9 cellular contexts compared by ENCODE assay signal in the genomic region with DNA sequence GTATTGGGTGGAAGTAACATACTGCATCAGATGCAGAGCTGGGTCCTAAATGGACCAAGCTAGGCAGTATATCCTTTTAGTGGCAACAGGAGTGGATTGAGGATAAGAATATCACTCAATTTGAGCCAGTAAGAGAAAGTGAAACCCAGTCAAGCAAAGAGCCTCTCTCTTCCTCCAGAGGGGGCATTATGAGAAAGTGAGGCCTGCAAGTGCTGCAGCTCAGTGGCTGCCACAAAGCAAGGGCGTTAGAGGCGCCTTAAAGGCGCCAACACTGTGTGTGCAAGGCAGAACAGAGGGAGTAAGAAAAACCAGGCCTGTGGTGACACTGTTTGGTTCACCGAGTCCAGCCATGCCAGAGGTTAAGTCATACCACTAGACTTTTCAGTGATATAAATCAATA. TPM values are rescaled to one million over a fixed set of nuclear protein-coding genes. Genes with fewer than 3 reads are reported as not detected.
DNase-seq lines count a peak whose midpoint lies in the region; ATAC-seq and TF ChIP-seq lines count a peak whose summit lies in the region.
"Had no signal": no experiment of that assay in that cellular context is flagged by ENCODE, and none has a peak within 500 bp of the region (broad histone marks: within the 10 kb centered on the region; RNA-seq: fewer than 3 reads in every experiment).

No MANE protein-coding gene starts in this region.

- peaks cover 35% of the 10 kb centered on the region for H3K4me1 ChIP-seq in neural progenitor cell

- ATAC-seq in GM21360 (IDR thresholded peaks at IDR 0.05; ENCODE audit: unreplicated experiment) = peak; percentile 97
- peak; percentile 98 for ATAC-seq in HG03460 (IDR thresholded peaks at IDR 0.05; ENCODE audit: unreplicated experiment)
- ATAC-seq in activated T-cell treated with anti-CD3 and anti-CD28 coated beads, Interleukin-2, amount 50 U/mL, for 72 hours (replicated peaks in 1 of 2) = peak; percentile 70 to 97

- no peaks in the 10 kb centered on the region for H3K27me3 Mint-ChIP-seq in activated T-cell treated with anti-CD3 and anti-CD28 coated beads, Interleukin-2, amount 50 U/mL, for 72 hours (ENCODE audit: low read depth)
- peaks cover 5% of the 10 kb centered on the region for H3K27me3 Mint-ChIP-seq in neural progenitor cell (ENCODE audit: insufficient read depth, low read depth)
- H3K27me3 Mint-ChIP-seq in progenitor cell of endocrine pancreas = no peaks in the 10 kb centered on the region

- H3K4me1 Mint-ChIP-seq in activated T-cell treated with anti-CD3 and anti-CD28 coated beads, Interleukin-2, amount 50 U/mL, for 72 hours (ENCODE audit: low read depth) = peaks cover 17% of the 10 kb centered on the region
- H3K4me1 Mint-ChIP-seq in neural progenitor cell (peaks cover 70% of the 10 kb centered on the region), progenitor cell of endocrine pancreas (ENCODE audit: low read depth) (peaks cover 24% of the 10 kb centered on the region)

- no peak overlapping the region for H3K27ac ChIP-seq in neural progenitor cell
- H3K27ac ChIP-seq: epithelial cell of prostate had no signal

- in situ Hi-C loops in G401 (cut with HindIII; ENCODE audit: low sequenced_read_pairs) = no loop called here

- H3F3A ChIP-seq in neural progenitor cell (ENCODE audit: low read depth) = peaks cover 18% of the 10 kb centered on the region

- H4K20me1 ChIP-seq in neural progenitor cell (ENCODE audit: low read depth) = peaks cover 31% of the 10 kb centered on the region

- H2AFZ ChIP-seq in neural progenitor cell (replicated peaks) = no peak overlapping the region

- peak overlapping the region in 1 of 2 donors; percentile 33 for H3K4me3 Mint-ChIP-seq in activated T-cell treated with anti-CD3 and anti-CD28 coated beads, Interleukin-2, amount 50 U/mL, for 72 hours
- H3K4me3 Mint-ChIP-seq in neural progenitor cell (no peak overlapping the region), progenitor cell of endocrine pancreas (ENCODE audit: low read depth) (no peak overlapping the region)

- H3K9ac ChIP-seq in neural progenitor cell = no peak overlapping the region

- no peaks in the 10 kb centered on the region for H3K27me3 ChIP-seq in neural progenitor cell

- H3K27ac Mint-ChIP-seq in activated T-cell treated with anti-CD3 and anti-CD28 coated beads, Interleukin-2, amount 50 U/mL, for 72 hours = peak overlapping the region; percentile 64
- peak overlapping the region; percentile 29 for H3K27ac Mint-ChIP-seq in neural progenitor cell
- no peak overlapping the region for H3K27ac Mint-ChIP-seq in progenitor cell of endocrine pancreas

- DNase-seq in G401 (ENCODE audit: low spot score) (peak; percentile 37), neural progenitor cell (ENCODE audit: low spot score) (peak; percentile 71), amniotic stem cell (lab: John Stamatoyannopoulos, UW) (no peak), progenitor cell of endocrine pancreas (ENCODE audit: low spot score, unreplicated experiment) (no peak)
- peak; percentile 2 to 32 for DNase-seq in activated T-cell treated with anti-CD3 and anti-CD28 coated beads, Interleukin-2, amount 50 U/mL, for 72 hours
- no peak for DNase-seq in effector CD4-positive, alpha-beta T cell

- H3K4me2 ChIP-seq in neural progenitor cell = no peak overlapping the region

- no peaks in the 10 kb centered on the region for H3K9me3 Mint-ChIP-seq in activated T-cell treated with anti-CD3 and anti-CD28 coated beads, Interleukin-2, amount 50 U/mL, for 72 hours
- no peaks in the 10 kb centered on the region for H3K9me3 Mint-ChIP-seq in neural progenitor cell
- H3K9me3 Mint-ChIP-seq in progenitor cell of endocrine pancreas (ENCODE audit: low read depth) = no peaks in the 10 kb centered on the region

- no peaks in the 10 kb centered on the region for H3K9me3 ChIP-seq in neural progenitor cell (ENCODE audit: low read depth)

- TF ChIP-seq CTCF in neural progenitor cell (IDR thresholded peaks at IDR 0.05) (peak; percentile 38), progenitor cell of endocrine pancreas (IDR thresholded peaks at IDR 0.05; ENCODE audit: unreplicated experiment) (no peak)

- peaks cover 0 to 8% of the 10 kb centered on the region in 2 donors for H3K36me3 Mint-ChIP-seq in activated T-cell treated with anti-CD3 and anti-CD28 coated beads, Interleukin-2, amount 50 U/mL, for 72 hours (ENCODE audit: insufficient read depth in 2 of 2)
- H3K36me3 Mint-ChIP-seq in neural progenitor cell = peaks cover 12% of the 10 kb centered on the region
- peaks cover 1% of the 10 kb centered on the region for H3K36me3 Mint-ChIP-seq in progenitor cell of endocrine pancreas (ENCODE audit: insufficient read depth)

- H3K4me3 ChIP-seq in neural progenitor cell = no peak overlapping the region

- no peaks in the 10 kb centered on the region for H3K36me3 ChIP-seq in neural progenitor cell

- peaks cover 31% of the 10 kb centered on the region for H3K79me2 ChIP-seq in neural progenitor cell (ENCODE audit: low read depth)

RNA-seq across cellular contexts. Expression of a gene that starts 17.5 kb away (rescaled TPM):
- 163 and 199 TPM in 2 replicates for total RNA-seq in G401 (2014; rRNA removed; shearing (Covaris generic))
- total RNA-seq in activated T-cell treated with anti-CD3 and anti-CD28 coated beads, Interleukin-2, amount 50 U/mL, for 72 hours = 10 to 100 TPM; 22.3 to 24.0 TPM
- total RNA-seq in neural progenitor cell (ENCODE audit: low replicate concordance) (24.9 and 33.9 TPM in 2 replicates), progenitor cell of endocrine pancreas (37.8 and 41.2 TPM in 2 replicates)

Comparison
In these comparisons a context has a peak if more than half of its experiments do, and no peak if none do; other contexts are left out.
1. DNase-seq: peak in G401 (single experiment), activated T-cell treated with anti-CD3 and anti-CD28 coated beads, Interleukin-2, amount 50 U/mL, for 72 hours (2 of 2) and neural progenitor cell (single experiment); none in amniotic stem cell (single experiment), effector CD4-positive, alpha-beta T cell (single experiment) and progenitor cell of endocrine pancreas (single experiment).
2. Peak in every context shown above with its lines, with median percentiles within 50 percentile points of each other: ATAC-seq.